ENCODE assay signal across 11 cellular contexts in genomic region chr12:47190271-47190750, GRCh38.
DNase-seq lines count a peak whose midpoint lies in the region; ATAC-seq, FAIRE-seq and TF ChIP-seq lines count a peak whose summit lies in the region.
"Had no signal": no experiment of that assay in that cellular context is flagged by ENCODE, and none has a peak within 500 bp of the region (broad histone marks: within the 10 kb centered on the region; RNA-seq: fewer than 3 reads in every experiment).

No MANE protein-coding gene starts in this region.

- TF ChIP-seq POLR2A in esophagus squamous epithelium (IDR thresholded peaks at IDR 0.05): no peak

- H3K27ac Mint-ChIP-seq in activated T-cell treated with anti-CD3 and anti-CD28 coated beads, Interleukin-2, amount 50 U/mL, for 72 hours: peak overlapping the region; percentile 99
- H3K27ac Mint-ChIP-seq: nephron had no signal

- DNase-seq in Daoy (ENCODE audit: low read depth) (peak; percentile 80), lower lobe of right lung (no peak), COR-L47 (lab: John Stamatoyannopoulos, UW) (no peak), esophagus squamous epithelium (lab: John Stamatoyannopoulos, UW) (no peak), kidney (no peak)
- no peak for DNase-seq in activated T-cell treated with anti-CD3 and anti-CD28 coated beads, Interleukin-2, amount 50 U/mL, for 72 hours
- DNase-seq: stimulated activated naive CD4-positive, alpha-beta T cell treated with Interleukin-2 at 50 U/mL for 16 hours had no signal

- no peak for FAIRE-seq in kidney (lab: Jason Lieb, UNC)

- H3K9me3 ChIP-seq in HUES48 (ENCODE audit: control insufficient read depth, insufficient read depth, low read length): no peaks in the 10 kb centered on the region
- no peaks in the 10 kb centered on the region for H3K9me3 ChIP-seq in lower lobe of right lung
- H3K9me3 ChIP-seq in esophagus squamous epithelium: no peaks in the 10 kb centered on the region
- no peaks in the 10 kb centered on the region for H3K9me3 ChIP-seq in kidney (ENCODE audit: control insufficient read depth in 1 of 2, low read length in 2 of 2)

- H3K4me1 ChIP-seq in HUES48 (ENCODE audit: control insufficient read depth, insufficient read depth, low read length) (peaks cover 28% of the 10 kb centered on the region), lower lobe of right lung (peaks cover 41% of the 10 kb centered on the region), esophagus squamous epithelium (peaks cover 0 to 27% (median 8%) of the 10 kb centered on the region in 3 donors), kidney (ENCODE audit: control insufficient read depth in 1 of 2, insufficient read depth in 1 of 2, low read depth in 1 of 2, low read length in 2 of 2) (no peaks in the 10 kb centered on the region)

- peaks cover 84% of the 10 kb centered on the region for H3K4me1 Mint-ChIP-seq in activated T-cell treated with anti-CD3 and anti-CD28 coated beads, Interleukin-2, amount 50 U/mL, for 72 hours (ENCODE audit: low read depth)

- intact Hi-C loops in lower lobe of right lung (cut with DNase I): no loop called here
- intact Hi-C loops in esophagus squamous epithelium (cut with DNase I): no loop called here
- intact Hi-C loops in kidney (cut with DNase I): no loop called here

- H3K36me3 ChIP-seq in HUES48 (ENCODE audit: control insufficient read depth, insufficient read depth, low read length): no peaks in the 10 kb centered on the region
- no peaks in the 10 kb centered on the region for H3K36me3 ChIP-seq in lower lobe of right lung
- H3K36me3 ChIP-seq in esophagus squamous epithelium: no peaks in the 10 kb centered on the region
- no peaks in the 10 kb centered on the region for H3K36me3 ChIP-seq in kidney (ENCODE audit: control insufficient read depth in 1 of 2, insufficient read depth in 2 of 2, low read length in 2 of 2)

- H3K27me3 ChIP-seq in HUES48 (ENCODE audit: control insufficient read depth, insufficient read depth, low read length) (no peaks in the 10 kb centered on the region), lower lobe of right lung (ENCODE audit: low read depth) (no peaks in the 10 kb centered on the region), esophagus squamous epithelium (no peaks in the 10 kb centered on the region)

- peaks cover 2 to 8% of the 10 kb centered on the region in 2 donors for H3K36me3 Mint-ChIP-seq in activated T-cell treated with anti-CD3 and anti-CD28 coated beads, Interleukin-2, amount 50 U/mL, for 72 hours (ENCODE audit: insufficient read depth in 2 of 2)

- no peaks in the 10 kb centered on the region for H3K27me3 Mint-ChIP-seq in activated T-cell treated with anti-CD3 and anti-CD28 coated beads, Interleukin-2, amount 50 U/mL, for 72 hours (ENCODE audit: low read depth)

- WGBS in esophagus squamous epithelium, 2 donors: 44 to 65% methylated on average over 3 of the region's 3 CpGs

- no peaks in the 10 kb centered on the region for H3K9me3 Mint-ChIP-seq in activated T-cell treated with anti-CD3 and anti-CD28 coated beads, Interleukin-2, amount 50 U/mL, for 72 hours
- H3K9me3 Mint-ChIP-seq: nephron had no signal

- no peak overlapping the region for H3K9ac ChIP-seq in HUES48 (ENCODE audit: low read depth, low read length)
- no peak overlapping the region for H3K9ac ChIP-seq in kidney (ENCODE audit: low read length in 2 of 2)

- H3K27ac ChIP-seq in HUES48 (ENCODE audit: low read depth, low read length) (peak overlapping the region; percentile 82), lower lobe of right lung (peak overlapping the region; percentile 51), esophagus squamous epithelium (no peak overlapping the region), kidney (ENCODE audit: low read depth in 2 of 2, low read length in 2 of 2) (no peak overlapping the region)
- H3K27ac ChIP-seq: HL-60 had no signal

- peak; percentile 66 to 80 for ATAC-seq in activated T-cell treated with anti-CD3 and anti-CD28 coated beads, Interleukin-2, amount 50 U/mL, for 72 hours (replicated peaks in 1 of 2)
- ATAC-seq in lower lobe of right lung: peak; percentile 26 to 37
- no peak for ATAC-seq in GM18517 (IDR thresholded peaks at IDR 0.05; ENCODE audit: unreplicated experiment)

- H3K4me3 Mint-ChIP-seq in activated T-cell treated with anti-CD3 and anti-CD28 coated beads, Interleukin-2, amount 50 U/mL, for 72 hours: peak overlapping the region; percentile 80 to 94
- H3K4me3 Mint-ChIP-seq: nephron had no signal

- TF ChIP-seq CTCF in lower lobe of right lung (IDR thresholded peaks at IDR 0.05): no peak
- no peak for TF ChIP-seq CTCF in esophagus squamous epithelium (IDR thresholded peaks at IDR 0.05)
- no peak for TF ChIP-seq CTCF in kidney (IDR thresholded peaks at IDR 0.05; ENCODE audit: borderline replicate concordance, extremely low read depth, insufficient read depth)

- no peak overlapping the region for H3K4me3 ChIP-seq in HUES48 (ENCODE audit: low read depth, low read length)
- no peak overlapping the region for H3K4me3 ChIP-seq in lower lobe of right lung
- H3K4me3 ChIP-seq in esophagus squamous epithelium: no peak overlapping the region
- no peak overlapping the region for H3K4me3 ChIP-seq in kidney (ENCODE audit: low read length in 2 of 2)

Comparison
In these comparisons a context has a peak if more than half of its experiments do, and no peak if none do; other contexts are left out.
1. H3K27ac ChIP-seq: peak in HUES48 (single experiment) and lower lobe of right lung (single experiment); none in esophagus squamous epithelium (0 of 4) and kidney (0 of 2).